In the genomic region with DNA sequence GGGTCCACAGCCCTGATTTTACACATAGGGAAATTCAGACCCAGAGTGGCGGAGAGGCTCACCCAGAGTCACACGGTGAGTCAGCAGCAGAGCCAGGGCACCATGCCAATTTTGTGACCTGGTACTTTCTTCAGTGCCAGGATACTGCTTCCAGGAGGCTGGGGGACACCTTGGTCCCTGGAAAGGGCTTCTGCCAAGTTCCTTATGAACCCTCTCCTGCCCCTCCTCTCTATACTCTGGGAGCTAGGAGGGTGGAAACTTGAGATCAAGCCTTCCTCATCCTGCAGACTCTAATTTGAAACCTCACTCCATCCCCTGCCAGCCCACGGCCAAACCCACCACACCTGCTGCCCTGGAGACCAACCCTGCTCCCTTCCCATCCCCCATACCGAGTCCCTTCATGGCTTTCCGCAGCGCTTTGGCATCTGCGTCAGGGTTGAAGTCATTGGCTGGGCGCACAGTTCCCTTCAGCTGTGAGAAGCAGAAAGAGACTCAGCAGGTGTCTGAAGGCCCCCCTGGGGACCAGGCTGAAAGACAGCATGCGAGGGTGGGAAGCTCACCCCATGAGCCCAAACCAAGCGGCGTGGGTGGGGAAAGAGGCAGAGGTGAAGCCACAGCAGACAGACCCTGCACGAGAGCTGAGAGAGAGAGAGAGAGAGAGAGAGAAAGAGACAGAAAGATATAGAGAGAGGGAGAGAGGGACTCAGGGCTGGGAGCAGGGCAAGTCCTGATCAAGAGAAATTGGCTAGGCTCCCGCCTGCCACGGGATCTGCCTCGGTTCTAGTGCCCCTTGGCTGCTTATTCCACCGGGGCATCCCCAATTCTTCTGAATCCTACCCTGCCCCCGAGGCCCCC, we compare ENCODE assay signal across 8 cellular contexts. TPM values are rescaled to one million over a fixed set of nuclear protein-coding genes. Genes with fewer than 3 reads are reported as not detected.
DNase-seq lines count a peak whose midpoint lies in the region; ATAC-seq and TF ChIP-seq lines count a peak whose summit lies in the region.

No MANE protein-coding gene starts in this region.

- WGBS in suprapubic skin = 72% methylated on average over 17 of the region's 17 CpGs

- H3K36me3 Mint-ChIP-seq in CD8-positive, alpha-beta T cell = peaks cover 87% of the 10 kb centered on the region
- peaks cover 86% of the 10 kb centered on the region for H3K36me3 Mint-ChIP-seq in activated B cell treated with CpG ODN at 0.5 μM for 24 hours (ENCODE audit: low read depth)

- H3K9me3 ChIP-seq in CD8-positive, alpha-beta T cell (ENCODE audit: low read length) = no peaks in the 10 kb centered on the region
- H3K9me3 ChIP-seq in fibroblast of lung (ENCODE audit: control insufficient read depth, insufficient read depth, low read depth, low read length) = no peaks in the 10 kb centered on the region
- H3K9me3 ChIP-seq in suprapubic skin = no peaks in the 10 kb centered on the region

- H3K4me3 Mint-ChIP-seq in CD8-positive, alpha-beta T cell = peak overlapping the region; percentile 75
- peak overlapping the region; percentile 79 for H3K4me3 Mint-ChIP-seq in activated B cell treated with CpG ODN at 0.5 μM for 24 hours

- H3K4me3 ChIP-seq in CD8-positive, alpha-beta T cell (ENCODE audit: low read depth, low read length) = no peak overlapping the region
- H3K4me3 ChIP-seq in fibroblast of lung (replicated peaks in 1 of 4; ENCODE audit: control extremely low read depth in 1 of 4, insufficient read depth in 1 of 4, low read depth in 3 of 4, low read length in 4 of 4) (no peak overlapping the region), suprapubic skin (no peak overlapping the region)

- H3K9ac ChIP-seq in fibroblast of lung (ENCODE audit: insufficient read depth, low read length) = no peak overlapping the region

- no peaks in the 10 kb centered on the region for H3K27me3 ChIP-seq in CD8-positive, alpha-beta T cell (ENCODE audit: insufficient read depth, low read length)
- H3K27me3 ChIP-seq in fibroblast of lung (ENCODE audit: control insufficient read depth, insufficient read depth, low read length) = no peaks in the 10 kb centered on the region
- H3K27me3 ChIP-seq in suprapubic skin = no peaks in the 10 kb centered on the region

- POLR2A ChIA-PET in CD8-positive, alpha-beta T cell (lab: Charles Lee) = interaction anchor here (2.8 kb wide), 1 partner anchor 41 kb away, joined by 25 read pairs; no protein-coding TSS in a partner anchor
- POLR2A ChIA-PET in activated B cell treated with CpG ODN at 0.5 μM for 24 hours (lab: Charles Lee) = interaction anchor here (0.7 to 4.3 kb wide), 28 partner anchors 8 to 674 kb away, joined by 3 to 39 read pairs (median 6); a partner anchor contains a TSS

- H4K20me1 ChIP-seq in fibroblast of lung (ENCODE audit: control insufficient read depth, extremely low read depth, insufficient read depth, low read length) = peaks cover 3% of the 10 kb centered on the region

- no peak for TF ChIP-seq POLR2A in suprapubic skin (IDR thresholded peaks at IDR 0.05)

- DNase-seq in CD8-positive, alpha-beta T cell = peak in 4 of 7 experiments; percentile 36 to 70 (median 57)
- peak; percentile 80 for DNase-seq in activated B cell treated with CpG ODN at 0.5 μM for 24 hours
- DNase-seq in fibroblast of lung (ENCODE audit: low read depth in 2 of 2) = peak; percentile 16 to 36
- peak; percentile 67 for DNase-seq in stimulated activated CD8-positive, alpha-beta memory T cell treated with anti-CD3 and anti-CD28 coated beads, Interleukin-4, amount 100 ng/mL, for 24 hours (ENCODE audit: low read depth)
- no peak for DNase-seq in effector CD8-positive, alpha-beta T cell (lab: John Stamatoyannopoulos, UW)
- no peak for DNase-seq in suprapubic skin (ENCODE audit: low spot score in 2 of 2)

- peaks cover 45% of the 10 kb centered on the region for H3K4me1 Mint-ChIP-seq in CD8-positive, alpha-beta T cell (ENCODE audit: low read depth)
- peaks cover 74% of the 10 kb centered on the region for H3K4me1 Mint-ChIP-seq in activated B cell treated with CpG ODN at 0.5 μM for 24 hours

- H3K9me3 Mint-ChIP-seq in CD8-positive, alpha-beta T cell = no peaks in the 10 kb centered on the region
- no peaks in the 10 kb centered on the region for H3K9me3 Mint-ChIP-seq in activated B cell treated with CpG ODN at 0.5 μM for 24 hours

- peaks cover 85% of the 10 kb centered on the region for H3K36me3 ChIP-seq in CD8-positive, alpha-beta T cell (ENCODE audit: insufficient read depth, low read length)
- H3K36me3 ChIP-seq in fibroblast of lung (ENCODE audit: control insufficient read depth, insufficient read depth, low read length) (peaks cover 53% of the 10 kb centered on the region), suprapubic skin (peaks cover 76% of the 10 kb centered on the region)

- no peak for TF ChIP-seq EP300 in suprapubic skin (IDR thresholded peaks at IDR 0.05)

- TF ChIP-seq CTCF in CD8-positive, alpha-beta T cell (IDR thresholded peaks at IDR 0.05) = no peak
- TF ChIP-seq CTCF in activated B cell treated with CpG ODN at 0.5 μM for 24 hours (IDR thresholded peaks at IDR 0.05) (no peak), fibroblast of lung (conservative IDR thresholded peaks at IDR 0.05 in 1 of 2, IDR thresholded peaks at IDR 0.05 in 1 of 2; ENCODE audit: low read depth in 1 of 2, low read length in 2 of 2) (no peak), suprapubic skin (IDR thresholded peaks at IDR 0.05) (no peak)

- peak; percentile 69 for ATAC-seq in CD8-positive, alpha-beta T cell
- ATAC-seq in GM19324 (IDR thresholded peaks at IDR 0.05; ENCODE audit: low FRiP score, unreplicated experiment) = peak; percentile 84
- peak; percentile 84 for ATAC-seq in HG03139 (IDR thresholded peaks at IDR 0.05; ENCODE audit: unreplicated experiment)
- peak; percentile 89 for ATAC-seq in activated B cell treated with CpG ODN at 0.5 μM for 24 hours (ENCODE audit: low read depth)

- no peak overlapping the region for H2AFZ ChIP-seq in fibroblast of lung (ENCODE audit: low read length)

- peaks cover 32% of the 10 kb centered on the region for H3K4me1 ChIP-seq in CD8-positive, alpha-beta T cell (ENCODE audit: insufficient read depth, low read length)
- peaks cover 4% of the 10 kb centered on the region for H3K4me1 ChIP-seq in fibroblast of lung (ENCODE audit: control insufficient read depth, extremely low read depth, insufficient read depth, low read length)
- H3K4me1 ChIP-seq in suprapubic skin = no peaks in the 10 kb centered on the region

- H3K4me2 ChIP-seq in fibroblast of lung (ENCODE audit: extremely low read depth, insufficient read depth, low read length) = no peak overlapping the region

- intact Hi-C loops in CD8-positive, alpha-beta T cell (cut with DNase I, micrococcal nuclease) = no loop called here
- intact Hi-C loops in activated B cell treated with CpG ODN at 0.5 μM for 24 hours (cut with micrococcal nuclease) = loop anchor here (1.0 kb wide), 9 partner anchors 9 to 128 kb away; a partner anchor contains a TSS

- no peaks in the 10 kb centered on the region for H3K79me2 ChIP-seq in fibroblast of lung (ENCODE audit: control insufficient read depth, insufficient read depth, low read length)

- H3K27ac Mint-ChIP-seq in CD8-positive, alpha-beta T cell = peak overlapping the region; percentile 92
- H3K27ac Mint-ChIP-seq in activated B cell treated with CpG ODN at 0.5 μM for 24 hours = peak overlapping the region; percentile 95

- H3K27ac ChIP-seq in CD8-positive, alpha-beta T cell (ENCODE audit: low read depth, low read length) = peak overlapping the region; percentile 9
- no peak overlapping the region for H3K27ac ChIP-seq in fibroblast of lung (ENCODE audit: insufficient read depth, low read length)
- no peak overlapping the region for H3K27ac ChIP-seq in suprapubic skin

- H3K27me3 Mint-ChIP-seq in CD8-positive, alpha-beta T cell (ENCODE audit: low read depth) = no peaks in the 10 kb centered on the region
- H3K27me3 Mint-ChIP-seq in activated B cell treated with CpG ODN at 0.5 μM for 24 hours = no peaks in the 10 kb centered on the region

- CTCF ChIA-PET in CD8-positive, alpha-beta T cell (lab: Charles Lee) = interaction anchor here (1.0 to 50.0 kb wide), 6 partner anchors 9 to 116 kb away, joined by 3 to 1723 read pairs (median 102); a partner anchor contains a TSS
- CTCF ChIA-PET in activated B cell treated with CpG ODN at 0.5 μM for 24 hours (lab: Charles Lee) = interaction anchor here (0.7 to 10.8 kb wide), 10 partner anchors 8 to 192 kb away, joined by 3 to 309 read pairs (median 40); a partner anchor contains a TSS

RNA-seq across cellular contexts. Expression of a gene that starts 33.5 kb away (rescaled TPM):
- 10 to 100 TPM; 83.5 to 89.4 TPM for total RNA-seq in CD8-positive, alpha-beta T cell
- total RNA-seq in activated B cell treated with CpG ODN at 0.5 μM for 24 hours (367 and 379 TPM in 2 replicates), fibroblast of lung (430 and 615 TPM in 2 replicates), suprapubic skin (10 to 100 TPM; 21.7 to 64.4 (median 49.5) TPM)
- 421 and 591 TPM in 2 replicates for polyA plus RNA-seq in fibroblast of lung
- 503 and 689 TPM in 2 replicates for polyA plus RNA-seq in fibroblast of lung (2012)
- polyA minus RNA-seq in fibroblast of lung (ENCODE audit: low replicate concordance) = 567 and 955 TPM in 2 replicates

RNA-seq across cellular contexts. Expression of a gene that starts 43.3 kb away (rescaled TPM):
- total RNA-seq in CD8-positive, alpha-beta T cell = 100 to 1,000 TPM; 133 to 134 TPM
- total RNA-seq in activated B cell treated with CpG ODN at 0.5 μM for 24 hours (506 and 512 TPM in 2 replicates), fibroblast of lung (54.7 and 59.1 TPM in 2 replicates), suprapubic skin (10 to 100 TPM; 47.5 to 94.7 (median 70.9) TPM)
- polyA plus RNA-seq in fibroblast of lung = 32.9 and 47.2 TPM in 2 replicates
- 40.4 and 60.0 TPM in 2 replicates for polyA plus RNA-seq in fibroblast of lung (2012)
- 26.1 and 37.6 TPM in 2 replicates for polyA minus RNA-seq in fibroblast of lung (ENCODE audit: low replicate concordance)

Comparison
In these comparisons a context has a peak if more than half of its experiments do, and no peak if none do; other contexts are left out.
1. DNase-seq: peak in CD8-positive, alpha-beta T cell (4 of 7), activated B cell treated with CpG ODN at 0.5 μM for 24 hours (single experiment), fibroblast of lung (2 of 2) and stimulated activated CD8-positive, alpha-beta memory T cell treated with anti-CD3 and anti-CD28 coated beads, Interleukin-4, amount 100 ng/mL, for 24 hours (single experiment); none in effector CD8-positive, alpha-beta T cell (single experiment) and suprapubic skin (0 of 2).
2. Peak in every context shown above with its lines, with median percentiles within 50 percentile points of each other: ATAC-seq.